Comparison of ENCODE assay signal across 8 cellular contexts in genomic region chr3:154122096-154122911, GRCh38. TPM values are rescaled to one million over a fixed set of nuclear protein-coding genes. Genes with fewer than 3 reads are reported as not detected.
DNase-seq lines count a peak whose midpoint lies in the region; ATAC-seq and TF ChIP-seq lines count a peak whose summit lies in the region.

No MANE protein-coding gene starts in this region.

- peak overlapping the region; percentile 95 for H2AFZ ChIP-seq in mammary epithelial cell (ENCODE audit: low read depth, low read length)

- intact Hi-C loops in mammary epithelial cell (cut with micrococcal nuclease) = loop anchor here (2.0 to 5.0 kb wide), 2 partner anchors 30 to 115 kb away; no protein-coding TSS in a partner anchor

- no peaks in the 10 kb centered on the region for H3K36me3 ChIP-seq in mammary epithelial cell (ENCODE audit: insufficient read depth, low read length)
- no peaks in the 10 kb centered on the region for H3K36me3 ChIP-seq in suprapubic skin

- peaks cover 5 to 17% (median 15%) of the 10 kb centered on the region in 3 donors for H3K4me1 Mint-ChIP-seq in IgD-negative memory B cell

- ATAC-seq in GM19372 (IDR thresholded peaks at IDR 0.05; ENCODE audit: low read depth, unreplicated experiment) = peak; percentile 7
- ATAC-seq in left lobe of liver = peak; percentile 6
- no peak for ATAC-seq in GM19035 (IDR thresholded peaks at IDR 0.05; ENCODE audit: unreplicated experiment)

- H3K36me3 Mint-ChIP-seq in IgD-negative memory B cell = no peaks in the 10 kb centered on the region

- H3K4me1 ChIP-seq in mammary epithelial cell (ENCODE audit: insufficient read depth, low read length) = peaks cover 26% of the 10 kb centered on the region
- peaks cover 35% of the 10 kb centered on the region for H3K4me1 ChIP-seq in suprapubic skin

- CTCF ChIA-PET in mammary epithelial cell (lab: Charles Lee; ENCODE audit: low non-redundant PET) = interaction anchor here (0.6 to 1.0 kb wide), 2 partner anchors 11 to 132 kb away, joined by 3 read pairs; no protein-coding TSS in a partner anchor

- TF ChIP-seq POLR2A in suprapubic skin (IDR thresholded peaks at IDR 0.05) = no peak

- H3K4me2 ChIP-seq in mammary epithelial cell (ENCODE audit: insufficient read depth, low read depth, low read length) = peak overlapping the region; percentile 98

- in situ Hi-C loops in mammary epithelial cell (cut with MboI; ENCODE audit: low sequenced_read_pairs in 2 of 2) = no loop called here

- no peak overlapping the region for H3K27ac Mint-ChIP-seq in IgD-negative memory B cell

- H3K27me3 ChIP-seq in mammary epithelial cell (ENCODE audit: insufficient read depth, low read length) = no peaks in the 10 kb centered on the region
- H3K27me3 ChIP-seq in suprapubic skin = no peaks in the 10 kb centered on the region

- BruUV-seq in mammary epithelial cell (replicated peaks; lab: Mats Ljungman, UMichigan) = no TSS peak

- WGBS in mammary epithelial cell (ENCODE audit: low coverage, missing lambda C conversion rate) = 19% methylated on average over 32 of the region's 60 CpGs
- WGBS in suprapubic skin = 1% methylated on average over 23 of the region's 60 CpGs

- no peak for TF ChIP-seq EP300 in suprapubic skin (IDR thresholded peaks at IDR 0.05)

- H3K9ac ChIP-seq in mammary epithelial cell (ENCODE audit: insufficient read depth, low read length) = peak overlapping the region; percentile 65

- peak overlapping the region; percentile 8 to 86 (median 82) for H3K4me3 Mint-ChIP-seq in IgD-negative memory B cell

- H3K79me2 ChIP-seq in mammary epithelial cell (ENCODE audit: insufficient read depth, low read length) = peaks cover 14% of the 10 kb centered on the region

- H3K9me3 Mint-ChIP-seq in IgD-negative memory B cell = peaks cover 0 to 2% (median 0%) of the 10 kb centered on the region in 3 donors

- H4K20me1 ChIP-seq in mammary epithelial cell (ENCODE audit: insufficient read depth, low read length) = no peaks in the 10 kb centered on the region

- TF ChIP-seq CTCF in mammary epithelial cell (conservative IDR thresholded peaks at IDR 0.05 in 1 of 2, IDR thresholded peaks at IDR 0.05 in 1 of 2; ENCODE audit: extremely low read depth in 1 of 2, insufficient read depth in 1 of 2, low read depth in 1 of 2, low read length in 2 of 2) = peak in 1 of 2 donors; percentile 0
- TF ChIP-seq CTCF in suprapubic skin (IDR thresholded peaks at IDR 0.05) = no peak

- dilution Hi-C loops in mammary epithelial cell (cut with HindIII; ENCODE audit: low sequenced_read_pairs) = no loop called here

- H3K27me3 Mint-ChIP-seq in IgD-negative memory B cell = peaks cover 50% of the 10 kb centered on the region

- H3K27ac ChIP-seq in mammary epithelial cell (ENCODE audit: insufficient read depth, low read depth, low read length) (no peak overlapping the region), suprapubic skin (peak overlapping the region; percentile 73)

- no peak for DNase-seq in mammary epithelial cell
- DNase-seq in left lobe of liver (ENCODE audit: low spot score) = peak; percentile 51
- peak in 1 of 2 donors; percentile 65 for DNase-seq in suprapubic skin (ENCODE audit: low spot score in 2 of 2)
- no peak for DNase-seq in HuH-7 (ENCODE audit: low spot score)
- no peak for DNase-seq in HPDE6-E6E7 (ENCODE audit: extremely low spot score)

- H3K9me3 ChIP-seq in mammary epithelial cell (replicated peaks; ENCODE audit: insufficient read depth, low read length) (no peaks in the 10 kb centered on the region), suprapubic skin (no peaks in the 10 kb centered on the region)

- H3K4me3 ChIP-seq in mammary epithelial cell (replicated peaks in 1 of 3; ENCODE audit: insufficient read depth in 1 of 3, low read depth in 2 of 3, low read length in 3 of 3) = peak overlapping the region; percentile 66 to 85 (median 77)
- peak overlapping the region; percentile 76 for H3K4me3 ChIP-seq in suprapubic skin

RNA-seq across cellular contexts. Expression of gene ARHGEF26, which starts 1.1 kb away (rescaled TPM):
- polyA plus RNA-seq in IgD-negative memory B cell = 0.11 TPM
- 10 to 100 TPM in 1 of 2 donors, 1 to 10 TPM in 1; 2.7 to 12.2 TPM for total RNA-seq in mammary epithelial cell
- 1.2 TPM for polyA plus RNA-seq in mammary epithelial cell
- polyA minus RNA-seq in mammary epithelial cell = not detected
- 26.3 TPM for total RNA-seq in left lobe of liver
- 10 to 100 TPM; 30.6 to 49.3 (median 37.8) TPM for total RNA-seq in suprapubic skin
